11 cellular contexts compared by ENCODE assay signal in genomic region chr5:132688536-132689409, GRCh38. TPM values are rescaled to one million over a fixed set of nuclear protein-coding genes. Genes with fewer than 3 reads are reported as not detected.
DNase-seq lines count a peak whose midpoint lies in the region; ATAC-seq, FAIRE-seq and TF ChIP-seq lines count a peak whose summit lies in the region.
"Had no signal": no experiment of that assay in that cellular context is flagged by ENCODE, and none has a peak within 500 bp of the region (broad histone marks: within the 10 kb centered on the region; RNA-seq: fewer than 3 reads in every experiment).

No MANE protein-coding gene starts in this region.

- no peaks in the 10 kb centered on the region for H3K27me3 Mint-ChIP-seq in activated CD4-positive, alpha-beta T cell treated with anti-CD3 and anti-CD28 coated beads, Interleukin-2, amount 10 ng/mL, durations not matched to agents 24 days and 14 days
- no peaks in the 10 kb centered on the region for H3K27me3 Mint-ChIP-seq in mesothelial cell of epicardium (ENCODE audit: low read depth)

- no peak for FAIRE-seq in D721Med (lab: Jason Lieb, UNC)

- peak overlapping the region; percentile 25 for H3K4me3 Mint-ChIP-seq in activated CD4-positive, alpha-beta T cell treated with anti-CD3 and anti-CD28 coated beads, Interleukin-2, amount 10 ng/mL, durations not matched to agents 24 days and 14 days
- no peak overlapping the region for H3K4me3 Mint-ChIP-seq in mesothelial cell of epicardium

- H3K9me3 Mint-ChIP-seq in activated CD4-positive, alpha-beta T cell treated with anti-CD3 and anti-CD28 coated beads, Interleukin-2, amount 10 ng/mL, durations not matched to agents 24 days and 14 days: no peaks in the 10 kb centered on the region
- H3K9me3 Mint-ChIP-seq in mesothelial cell of epicardium: peaks cover 4% of the 10 kb centered on the region

- peak overlapping the region; percentile 81 for H3K27ac Mint-ChIP-seq in activated CD4-positive, alpha-beta T cell treated with anti-CD3 and anti-CD28 coated beads, Interleukin-2, amount 10 ng/mL, durations not matched to agents 24 days and 14 days
- H3K27ac Mint-ChIP-seq in mesothelial cell of epicardium: peak overlapping the region; percentile 62

- peak; percentile 69 for DNase-seq in activated CD4-positive, alpha-beta T cell treated with anti-CD3 and anti-CD28 coated beads, Interleukin-2, amount 10 ng/mL, durations not matched to agents 24 days and 14 days
- DNase-seq in mesothelial cell of epicardium (ENCODE audit: low spot score in 2 of 2, unreplicated experiment in 2 of 2) (no peak), iPS-NIHi7 (ENCODE audit: extremely low spot score) (no peak), D721Med (ENCODE audit: insufficient read length, low spot score) (no peak)
- DNase-seq in activated effector memory CD4-positive, alpha-beta T cell treated with anti-CD3 and anti-CD28 coated beads, Interleukin-2, amount 50 U/mL, for 16 hours: no peak
- DNase-seq: aorta, left ventricle myocardium superior, SW 1271 had no signal

- no peak for TF ChIP-seq CTCF in mesothelial cell of epicardium (IDR thresholded peaks at IDR 0.05; ENCODE audit: unreplicated experiment)
- TF ChIP-seq CTCF in D721Med (IDR thresholded peaks at IDR 0.05; ENCODE audit: insufficient read depth, missing control alignments): no peak

- peak; percentile 43 for ATAC-seq in GM19043 (IDR thresholded peaks at IDR 0.05; ENCODE audit: low read depth, unreplicated experiment)
- ATAC-seq in HG03354 (IDR thresholded peaks at IDR 0.05; ENCODE audit: poor library complexity, severe bottlenecking, unreplicated experiment): peak; percentile 64
- ATAC-seq: left ventricle myocardium superior had no signal

- intact Hi-C loops in activated CD4-positive, alpha-beta T cell treated with anti-CD3 and anti-CD28 coated beads, Interleukin-2, amount 10 ng/mL, durations not matched to agents 24 days and 14 days (cut with micrococcal nuclease): loop anchor here (2.0 kb wide), 4 partner anchors 16 to 62 kb away; no protein-coding TSS in a partner anchor

- H3K36me3 Mint-ChIP-seq in activated CD4-positive, alpha-beta T cell treated with anti-CD3 and anti-CD28 coated beads, Interleukin-2, amount 10 ng/mL, durations not matched to agents 24 days and 14 days (ENCODE audit: low read depth): peaks cover 21% of the 10 kb centered on the region
- H3K36me3 Mint-ChIP-seq in mesothelial cell of epicardium: peaks cover 8% of the 10 kb centered on the region

- H3K4me1 Mint-ChIP-seq in activated CD4-positive, alpha-beta T cell treated with anti-CD3 and anti-CD28 coated beads, Interleukin-2, amount 10 ng/mL, durations not matched to agents 24 days and 14 days: peaks cover 32% of the 10 kb centered on the region
- peaks cover 14% of the 10 kb centered on the region for H3K4me1 Mint-ChIP-seq in mesothelial cell of epicardium

RNA-seq across cellular contexts. Expression of gene IL4, which starts 15.0 kb away (rescaled TPM):
- 20.5 and 21.2 TPM in 2 replicates for total RNA-seq in activated CD4-positive, alpha-beta T cell treated with anti-CD3 and anti-CD28 coated beads, Interleukin-2, amount 10 ng/mL, durations not matched to agents 24 days and 14 days
- total RNA-seq in mesothelial cell of epicardium: not detected in 3 replicates
- total RNA-seq: aorta, left ventricle myocardium superior, renal cortical epithelial cell had no signal

RNA-seq across cellular contexts. Expression of gene IL13, which starts 30.8 kb away (rescaled TPM):
- 231 and 239 TPM in 2 replicates for total RNA-seq in activated CD4-positive, alpha-beta T cell treated with anti-CD3 and anti-CD28 coated beads, Interleukin-2, amount 10 ng/mL, durations not matched to agents 24 days and 14 days
- total RNA-seq in mesothelial cell of epicardium: 0.33 to 0.78 TPM (median 0.50 TPM) in 3 replicates
- total RNA-seq: aorta, left ventricle myocardium superior, renal cortical epithelial cell had no signal

RNA-seq across cellular contexts. Expression of gene KIF3A, which starts 48.6 kb away (rescaled TPM):
- 44.2 and 51.9 TPM in 2 replicates for total RNA-seq in activated CD4-positive, alpha-beta T cell treated with anti-CD3 and anti-CD28 coated beads, Interleukin-2, amount 10 ng/mL, durations not matched to agents 24 days and 14 days
- total RNA-seq in mesothelial cell of epicardium: 24.7 to 28.2 TPM (median 27.4 TPM) in 3 replicates

RNA-seq across cellular contexts. Expression of gene CCNI2, which starts 58.5 kb away (rescaled TPM):
- 39.5 and 42.7 TPM in 2 replicates for total RNA-seq in activated CD4-positive, alpha-beta T cell treated with anti-CD3 and anti-CD28 coated beads, Interleukin-2, amount 10 ng/mL, durations not matched to agents 24 days and 14 days
- 1.5 to 2.5 TPM (median 1.8 TPM) in 3 replicates for total RNA-seq in mesothelial cell of epicardium
- total RNA-seq: aorta had no signal

Comparison
In these comparisons a context has a peak if more than half of its experiments do, and no peak if none do; other contexts are left out.
1. RNA of gene IL4, which starts 15.0 kb away (total RNA-seq): 20.5 to 21.2 TPM in activated CD4-positive, alpha-beta T cell treated with anti-CD3 and anti-CD28 coated beads, Interleukin-2, amount 10 ng/mL, durations not matched to agents 24 days and 14 days; not detected in mesothelial cell of epicardium; every median in the first group is over 10 times any median in the second.
2. RNA of gene IL13, which starts 30.8 kb away (total RNA-seq): 231 to 239 TPM in activated CD4-positive, alpha-beta T cell treated with anti-CD3 and anti-CD28 coated beads, Interleukin-2, amount 10 ng/mL, durations not matched to agents 24 days and 14 days; 0.33 to 0.78 TPM in mesothelial cell of epicardium; every median in the first group is over 100 times any median in the second.